In the genomic region with DNA sequence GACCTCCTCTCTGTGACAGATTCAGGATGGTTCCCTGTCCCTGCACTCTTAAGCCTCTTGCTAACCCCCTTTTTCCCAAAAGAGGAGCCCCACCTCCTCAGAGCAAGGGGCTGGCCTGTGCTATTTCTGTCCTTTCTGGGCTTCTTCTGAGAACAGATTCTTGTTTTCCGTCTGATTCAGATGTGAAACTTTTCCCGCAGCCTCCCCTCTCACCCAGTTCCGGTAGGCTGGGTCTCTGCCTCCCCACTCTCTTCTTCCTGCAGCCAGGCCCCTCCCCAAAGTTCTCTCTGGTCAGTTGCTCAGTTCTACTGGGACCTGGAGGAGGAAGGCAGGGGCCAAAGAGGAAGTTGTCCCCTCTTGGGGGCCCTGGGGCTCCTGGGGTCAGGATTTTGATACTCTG, we compare ENCODE assay signal across 8 cellular contexts. TPM values are rescaled to one million over a fixed set of nuclear protein-coding genes. Genes with fewer than 3 reads are reported as not detected.
A peak's percentile ranks its signal among the peaks of the same experiment; 100 is the strongest.
DNase-seq lines count a peak whose midpoint lies in the region; ATAC-seq lines count a peak whose summit lies in the region.

No MANE protein-coding gene starts in this region.

- H3K27me3 Mint-ChIP-seq in activated T-cell treated with anti-CD3 and anti-CD28 coated beads, Interleukin-2, amount 50 U/mL, for 72 hours (ENCODE audit: low read depth): no peaks in the 10 kb centered on the region
- peaks cover 2 to 7% (median 4%) of the 10 kb centered on the region in 3 donors for H3K27me3 Mint-ChIP-seq in immature natural killer cell (ENCODE audit: low read depth in 3 of 3)
- no peaks in the 10 kb centered on the region for H3K27me3 Mint-ChIP-seq in stimulated activated naive CD8-positive, alpha-beta T cell treated with anti-CD3 and anti-CD28 coated beads, Interleukin-15, Interleukin-2, amounts not matched to agents 100 ng/mL and 50 ng/mL, for 24 hours

- H2AFZ ChIP-seq in Karpas-422 (ENCODE audit: low read length): no peak overlapping the region

- DNase-seq in Karpas-422: no peak
- DNase-seq in activated T-cell treated with anti-CD3 and anti-CD28 coated beads, Interleukin-2, amount 50 U/mL, for 72 hours: peak; percentile 5 to 30
- no peak for DNase-seq in immature natural killer cell
- no peak for DNase-seq in SIG-M5 (lab: John Stamatoyannopoulos, UW)
- no peak for DNase-seq in NCI-H1092 treated with DMSO at 0.1 percent for 48 hours (lab: John Stamatoyannopoulos, UW)
- no peak for DNase-seq in cerebellar cortex (ENCODE audit: low spot score)
- no peak for DNase-seq in foreskin melanocyte

- H3K79me2 ChIP-seq in Karpas-422 (ENCODE audit: low read length): no peaks in the 10 kb centered on the region

- peak overlapping the region; percentile 60; the same call in 1 of the 2 replicates for H3K4me3 ChIP-seq in Karpas-422 (ENCODE audit: low read length)

- peaks cover 0 to 2% of the 10 kb centered on the region in 2 donors for H3K36me3 Mint-ChIP-seq in activated T-cell treated with anti-CD3 and anti-CD28 coated beads, Interleukin-2, amount 50 U/mL, for 72 hours (ENCODE audit: insufficient read depth in 2 of 2)
- H3K36me3 Mint-ChIP-seq in immature natural killer cell: no peaks in the 10 kb centered on the region
- peaks cover 3% of the 10 kb centered on the region for H3K36me3 Mint-ChIP-seq in stimulated activated naive CD8-positive, alpha-beta T cell treated with anti-CD3 and anti-CD28 coated beads, Interleukin-15, Interleukin-2, amounts not matched to agents 100 ng/mL and 50 ng/mL, for 24 hours (ENCODE audit: low read depth)

- ATAC-seq in activated T-cell treated with anti-CD3 and anti-CD28 coated beads, Interleukin-2, amount 50 U/mL, for 72 hours (replicated peaks in 1 of 2): peak in 1 of 2 donors; percentile 25

- H3K27ac Mint-ChIP-seq in activated T-cell treated with anti-CD3 and anti-CD28 coated beads, Interleukin-2, amount 50 U/mL, for 72 hours: peak overlapping the region; percentile 77
- peak overlapping the region; percentile 48 to 96 (median 81) for H3K27ac Mint-ChIP-seq in immature natural killer cell
- peak overlapping the region; percentile 72 for H3K27ac Mint-ChIP-seq in stimulated activated naive CD8-positive, alpha-beta T cell treated with anti-CD3 and anti-CD28 coated beads, Interleukin-15, Interleukin-2, amounts not matched to agents 100 ng/mL and 50 ng/mL, for 24 hours

- no peaks in the 10 kb centered on the region for H3K27me3 ChIP-seq in Karpas-422 (ENCODE audit: low read length)

- no peaks in the 10 kb centered on the region for H3K36me3 ChIP-seq in Karpas-422 (ENCODE audit: insufficient read depth, low read length)

- H3K4me1 Mint-ChIP-seq in activated T-cell treated with anti-CD3 and anti-CD28 coated beads, Interleukin-2, amount 50 U/mL, for 72 hours (ENCODE audit: low read depth): peaks cover 31% of the 10 kb centered on the region
- H3K4me1 Mint-ChIP-seq in immature natural killer cell: peaks cover 25 to 29% of the 10 kb centered on the region in 2 donors
- H3K4me1 Mint-ChIP-seq in stimulated activated naive CD8-positive, alpha-beta T cell treated with anti-CD3 and anti-CD28 coated beads, Interleukin-15, Interleukin-2, amounts not matched to agents 100 ng/mL and 50 ng/mL, for 24 hours (ENCODE audit: low read depth): peaks cover 27% of the 10 kb centered on the region

- peak overlapping the region; percentile 87 for H3K4me2 ChIP-seq in Karpas-422 (ENCODE audit: low read depth, low read length, poor library complexity, severe bottlenecking)

- H3K9me3 ChIP-seq in Karpas-422 (ENCODE audit: low read length): no peaks in the 10 kb centered on the region

- H3K9me3 Mint-ChIP-seq in activated T-cell treated with anti-CD3 and anti-CD28 coated beads, Interleukin-2, amount 50 U/mL, for 72 hours: no peaks in the 10 kb centered on the region
- H3K9me3 Mint-ChIP-seq in immature natural killer cell: no peaks in the 10 kb centered on the region
- H3K9me3 Mint-ChIP-seq in stimulated activated naive CD8-positive, alpha-beta T cell treated with anti-CD3 and anti-CD28 coated beads, Interleukin-15, Interleukin-2, amounts not matched to agents 100 ng/mL and 50 ng/mL, for 24 hours: no peaks in the 10 kb centered on the region

- H3K27ac ChIP-seq in Karpas-422 (ENCODE audit: low read length): 0 out of 2 replicates have a peak overlapping the region, but pooled peaks have one; percentile 11

- H3K9me2 ChIP-seq in Karpas-422 (replicated peaks; ENCODE audit: insufficient read depth, low read length): no peaks in the 10 kb centered on the region

- peak overlapping the region; percentile 78 to 85 for H3K4me3 Mint-ChIP-seq in activated T-cell treated with anti-CD3 and anti-CD28 coated beads, Interleukin-2, amount 50 U/mL, for 72 hours
- H3K4me3 Mint-ChIP-seq in immature natural killer cell: peak overlapping the region; percentile 86 to 95 (median 95)
- H3K4me3 Mint-ChIP-seq in stimulated activated naive CD8-positive, alpha-beta T cell treated with anti-CD3 and anti-CD28 coated beads, Interleukin-15, Interleukin-2, amounts not matched to agents 100 ng/mL and 50 ng/mL, for 24 hours: peak overlapping the region; percentile 76

- H3K9ac ChIP-seq in Karpas-422 (ENCODE audit: low read length): peak overlapping the region; percentile 72

- no peaks in the 10 kb centered on the region for H4K20me1 ChIP-seq in Karpas-422 (ENCODE audit: insufficient read depth, low read depth, low read length)

- H3K4me1 ChIP-seq in Karpas-422 (ENCODE audit: low read length): peaks cover 27% of the 10 kb centered on the region

RNA-seq across cellular contexts. Expression of gene PDE1B, which starts 11.8 kb away (rescaled TPM):
- 10.5 and 11.8 TPM in 2 replicates for total RNA-seq in Karpas-422 (2014; rRNA removed; shearing (Covaris generic); ENCODE audit: low replicate concordance)
- 10 to 100 TPM; 10.9 to 15.3 TPM for total RNA-seq in activated T-cell treated with anti-CD3 and anti-CD28 coated beads, Interleukin-2, amount 50 U/mL, for 72 hours
- polyA plus RNA-seq in immature natural killer cell: under 1 TPM in 2 of 3 donors, not detected in 1; 0.18 to 0.56 TPM

RNA-seq across cellular contexts. Expression of gene PPP1R1A, which starts 27.3 kb away (rescaled TPM):
- not detected in 2 replicates for total RNA-seq in Karpas-422 (2014; rRNA removed; shearing (Covaris generic); ENCODE audit: low replicate concordance)
- total RNA-seq in activated T-cell treated with anti-CD3 and anti-CD28 coated beads, Interleukin-2, amount 50 U/mL, for 72 hours: not detected
- not detected for polyA plus RNA-seq in immature natural killer cell

Comparison
In these comparisons a context has a peak if more than half of its experiments do, and no peak if none do; other contexts are left out.
1. DNase-seq: peak in activated T-cell treated with anti-CD3 and anti-CD28 coated beads, Interleukin-2, amount 50 U/mL, for 72 hours (2 of 2); none in Karpas-422 (single experiment), immature natural killer cell (0 of 3), SIG-M5 (single experiment), NCI-H1092 treated with DMSO at 0.1 percent for 48 hours (single experiment), cerebellar cortex (single experiment) and foreskin melanocyte (single experiment).
2. Peak in every context shown above with its lines, with median percentiles within 50 percentile points of each other: H3K27ac Mint-ChIP-seq and H3K4me3 Mint-ChIP-seq.